Comparison of ENCODE assay signal across 20 cellular contexts in the genomic region with DNA sequence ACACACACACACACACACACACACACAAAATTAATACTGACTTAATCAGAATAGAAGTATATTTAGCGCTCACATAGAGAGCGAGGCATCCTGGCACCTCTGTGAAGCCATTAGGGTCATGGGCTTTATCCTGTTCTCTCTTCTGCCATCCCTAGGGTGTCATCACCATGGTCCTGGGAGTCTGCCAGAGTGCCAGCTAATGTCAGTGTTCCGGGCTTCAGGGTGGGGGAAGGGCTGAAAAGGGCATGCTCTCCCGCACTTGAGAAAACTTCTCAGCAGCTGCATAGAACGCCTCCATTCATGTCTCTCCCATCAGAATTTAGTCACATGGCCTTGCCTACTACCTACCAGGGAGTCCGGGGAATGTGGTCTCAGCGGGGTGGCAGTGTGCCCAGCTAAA. TPM values are rescaled to one million over a fixed set of nuclear protein-coding genes. Genes with fewer than 3 reads are reported as not detected.
DNase-seq lines count a peak whose midpoint lies in the region; ATAC-seq and TF ChIP-seq lines count a peak whose summit lies in the region.
"Had no signal": no experiment of that assay in that cellular context is flagged by ENCODE, and none has a peak within 500 bp of the region (broad histone marks: within the 10 kb centered on the region; RNA-seq: fewer than 3 reads in every experiment).

No MANE protein-coding gene starts in this region.

- no peak overlapping the region for H2AK5ac ChIP-seq in trophoblast cell (ENCODE audit: low read length)

- DNase-seq in left ventricle myocardium superior, result no peak
- DNase-seq in cardiac septum (ENCODE audit: low spot score), result no peak
- DNase-seq in NCI-H510A (lab: John Stamatoyannopoulos, UW), result peak; percentile 14
- peak; percentile 38 for DNase-seq in glutamatergic neuron
- DNase-seq in trophoblast cell, result no peak
- DNase-seq in NCI-H2196 (lab: John Stamatoyannopoulos, UW; ENCODE audit: unreplicated experiment), result no peak
- DNase-seq in DMS79 (lab: John Stamatoyannopoulos, UW), result no peak
- DNase-seq: activated CD8-positive, alpha-beta memory T cell treated with anti-CD3 and anti-CD28 coated beads for 24 hours; activated naive CD4-positive, alpha-beta T cell treated with anti-CD3 and anti-CD28 coated beads, Interleukin-2, amount 10 ng/mL, durations not matched to agents 7 days and 5 days; activated T-cell treated with anti-CD3 and anti-CD28 coated beads, Interleukin-2, amount 50 U/mL, for 4 hours; CD4-positive, alpha-beta memory T cell; DMS153; KBM-7; left colon; NCI-H1930; NCI-H69; SHP77 treated with DMSO at 0.1 percent for 48 hours had no signal

- no peak overlapping the region for H3K4ac ChIP-seq in trophoblast cell (ENCODE audit: low read depth, low read length)

- H2AFZ ChIP-seq in trophoblast cell (ENCODE audit: insufficient read depth, low read length, poor library complexity), result no peak overlapping the region
- H2AFZ ChIP-seq: parathyroid adenoma had no signal

- peaks cover 27% of the 10 kb centered on the region for H3K4me1 Mint-ChIP-seq in glutamatergic neuron (ENCODE audit: low read depth, unreplicated experiment)
- H3K4me1 Mint-ChIP-seq: activated naive CD4-positive, alpha-beta T cell treated with anti-CD3 and anti-CD28 coated beads, Interleukin-2, amount 10 ng/mL, durations not matched to agents 7 days and 5 days; CD4-positive, alpha-beta memory T cell had no signal

- H3K9ac ChIP-seq in trophoblast cell (ENCODE audit: low read length), result no peak overlapping the region
- H3K9ac ChIP-seq: parathyroid adenoma had no signal

- H3K14ac ChIP-seq in trophoblast cell (ENCODE audit: low read length), result no peak overlapping the region

- H3K4me2 ChIP-seq in trophoblast cell (ENCODE audit: low read length), result no peak overlapping the region

- H3K36me3 Mint-ChIP-seq in glutamatergic neuron (ENCODE audit: unreplicated experiment), result no peaks in the 10 kb centered on the region
- H3K36me3 Mint-ChIP-seq: activated naive CD4-positive, alpha-beta T cell treated with anti-CD3 and anti-CD28 coated beads, Interleukin-2, amount 10 ng/mL, durations not matched to agents 7 days and 5 days; CD4-positive, alpha-beta memory T cell; mesothelial cell of epicardium had no signal

- H4K12ac ChIP-seq in trophoblast cell (ENCODE audit: low read depth, low read length), result no peak overlapping the region

- H3K27ac ChIP-seq in trophoblast cell (ENCODE audit: low read depth, low read length), result no peak overlapping the region
- H3K27ac ChIP-seq: parathyroid adenoma had no signal

- H3K4me3 ChIP-seq in trophoblast cell (ENCODE audit: low read depth, low read length), result no peak overlapping the region

- H3K27me3 ChIP-seq in trophoblast cell (ENCODE audit: insufficient read depth, low read length), result no peaks in the 10 kb centered on the region

- no peak overlapping the region for H4K91ac ChIP-seq in trophoblast cell (ENCODE audit: low read depth, low read length)

- ATAC-seq in left ventricle myocardium superior, result peak; percentile 38
- ATAC-seq: activated T-cell treated with anti-CD3 and anti-CD28 coated beads, Interleukin-2, amount 50 U/mL, for 4 hours; left colon had no signal

- no peaks in the 10 kb centered on the region for H3K9me3 ChIP-seq in trophoblast cell (ENCODE audit: insufficient read depth, low read depth, low read length)

- H4K8ac ChIP-seq in trophoblast cell (ENCODE audit: low read depth, low read length), result no peak overlapping the region

- H3K27me3 Mint-ChIP-seq in glutamatergic neuron (ENCODE audit: unreplicated experiment), result peaks cover 3% of the 10 kb centered on the region
- H3K27me3 Mint-ChIP-seq: CD4-positive, alpha-beta memory T cell had no signal

- intact Hi-C loops in left ventricle myocardium superior (cut with micrococcal nuclease) (no loop called here), cardiac septum (cut with DNase I) (no loop called here)

- H3K36me3 ChIP-seq in trophoblast cell (ENCODE audit: control insufficient read depth in 1 of 2, insufficient read depth in 2 of 2, low read length in 2 of 2), result no peaks in the 10 kb centered on the region

- no peak overlapping the region for H3K23ac ChIP-seq in trophoblast cell (ENCODE audit: low read length)

- H3K4me3 Mint-ChIP-seq in glutamatergic neuron (ENCODE audit: unreplicated experiment), result no peak overlapping the region
- H3K4me3 Mint-ChIP-seq: activated naive CD4-positive, alpha-beta T cell treated with anti-CD3 and anti-CD28 coated beads, Interleukin-2, amount 10 ng/mL, durations not matched to agents 7 days and 5 days; activated T-cell treated with anti-CD3 and anti-CD28 coated beads, Interleukin-2, amount 50 U/mL, for 4 hours; CD4-positive, alpha-beta memory T cell; mesothelial cell of epicardium; nephron had no signal

- no CpG with 5 or more reads among the region's 7 CpGs for WGBS in trophoblast cell (ENCODE audit: extremely low coverage, insufficient coverage, insufficient read length)

- no peak overlapping the region for H3K18ac ChIP-seq in trophoblast cell (ENCODE audit: low read length)

- no peaks in the 10 kb centered on the region for H3K4me1 ChIP-seq in trophoblast cell (ENCODE audit: control insufficient read depth in 1 of 2, insufficient read depth in 2 of 2, low read length in 2 of 2)
- H3K4me1 ChIP-seq: parathyroid adenoma had no signal

- H2BK120ac ChIP-seq in trophoblast cell (ENCODE audit: insufficient read depth, low read length, poor library complexity), result no peak overlapping the region

- H3K79me2 ChIP-seq in trophoblast cell (ENCODE audit: control insufficient read depth, insufficient read depth, low read length, poor library complexity), result no peaks in the 10 kb centered on the region
- H3K79me2 ChIP-seq: parathyroid adenoma had no signal

- H3K79me1 ChIP-seq in trophoblast cell (ENCODE audit: low read length), result no peaks in the 10 kb centered on the region

- H2BK12ac ChIP-seq in trophoblast cell (ENCODE audit: low read length), result no peak overlapping the region

- H3K9me3 Mint-ChIP-seq in glutamatergic neuron (ENCODE audit: unreplicated experiment), result no peaks in the 10 kb centered on the region
- H3K9me3 Mint-ChIP-seq: activated naive CD4-positive, alpha-beta T cell treated with anti-CD3 and anti-CD28 coated beads, Interleukin-2, amount 10 ng/mL, durations not matched to agents 7 days and 5 days; activated T-cell treated with anti-CD3 and anti-CD28 coated beads, Interleukin-2, amount 50 U/mL, for 4 hours; CD4-positive, alpha-beta memory T cell; mesothelial cell of epicardium; nephron had no signal

- no peak for TF ChIP-seq CTCF in glutamatergic neuron (IDR thresholded peaks at IDR 0.05; ENCODE audit: partially characterized antibody, unreplicated experiment)

- no peak overlapping the region for H2BK5ac ChIP-seq in trophoblast cell (ENCODE audit: low read depth, low read length, poor library complexity)

- H3K27ac Mint-ChIP-seq in glutamatergic neuron (ENCODE audit: unreplicated experiment), result no peak overlapping the region
- H3K27ac Mint-ChIP-seq: activated naive CD4-positive, alpha-beta T cell treated with anti-CD3 and anti-CD28 coated beads, Interleukin-2, amount 10 ng/mL, durations not matched to agents 7 days and 5 days; CD4-positive, alpha-beta memory T cell; mesothelial cell of epicardium; nephron had no signal

RNA-seq across cellular contexts. Expression of gene DYNC2LI1, which starts 19.7 kb away (rescaled TPM):
- total RNA-seq in left ventricle myocardium superior, result 8.1 TPM
- total RNA-seq in cardiac septum, result 7.9 TPM
- 11.9 TPM for total RNA-seq in glutamatergic neuron (ENCODE audit: unreplicated experiment)
- 10.5 and 11.9 TPM in 2 replicates for polyA plus RNA-seq in trophoblast cell (2013)

Comparison
In these comparisons a context has a peak if more than half of its experiments do, and no peak if none do; other contexts are left out.
1. DNase-seq: peak in NCI-H510A (single experiment) and glutamatergic neuron (single experiment); none in left ventricle myocardium superior (single experiment), cardiac septum (single experiment), trophoblast cell (0 of 2), NCI-H2196 (single experiment) and DMS79 (single experiment).